Comparison of ENCODE assay signal across 12 cellular contexts in the genomic region with DNA sequence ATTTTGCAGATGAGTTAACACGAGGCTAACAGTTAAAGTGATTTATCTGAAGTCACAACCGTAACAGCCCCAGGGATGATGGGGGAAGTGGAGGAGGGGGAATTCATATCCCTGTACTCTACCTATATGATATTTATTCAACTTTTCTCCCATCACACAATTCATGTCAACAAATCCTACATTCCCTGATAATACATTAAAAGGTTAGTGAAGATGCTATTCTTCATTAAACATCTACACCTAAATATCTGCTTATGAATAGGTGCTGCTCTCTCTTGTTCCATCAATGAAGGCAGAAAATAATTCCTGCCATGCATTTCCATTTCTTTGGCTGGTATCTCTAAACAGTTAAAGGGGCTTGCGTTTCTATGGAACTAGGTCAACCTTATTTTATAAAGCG. TPM values are rescaled to one million over a fixed set of nuclear protein-coding genes. Genes with fewer than 3 reads are reported as not detected.
A peak's percentile ranks its signal among the peaks of the same experiment; 100 is the strongest.
DNase-seq lines count a peak whose midpoint lies in the region; ATAC-seq, FAIRE-seq and TF ChIP-seq lines count a peak whose summit lies in the region.
"Had no signal": no experiment of that assay in that cellular context is flagged by ENCODE, and none has a peak within 500 bp of the region (broad histone marks: within the 10 kb centered on the region; RNA-seq: fewer than 3 reads in every experiment).

No MANE protein-coding gene starts in this region.

- peaks cover 75% of the 10 kb centered on the region for H3K79me2 ChIP-seq in ACC112 (ENCODE audit: control insufficient read depth, insufficient read depth, low read length, unreplicated experiment)

- H3K4me1 ChIP-seq in ACC112 (ENCODE audit: control insufficient read depth, insufficient read depth, low read length, unreplicated experiment) = peaks cover 52% of the 10 kb centered on the region
- H3K4me1 ChIP-seq in Panc1 (ENCODE audit: control insufficient read depth, insufficient read depth, low read length) = peaks cover 51% of the 10 kb centered on the region
- peaks cover 0 to 2% of the 10 kb centered on the region in 2 donors for H3K4me1 ChIP-seq in esophagus (ENCODE audit: control insufficient read depth in 2 of 2, insufficient read depth in 2 of 2, low read length in 1 of 2)
- H3K4me1 ChIP-seq in small intestine (ENCODE audit: control insufficient read depth in 2 of 2, insufficient read depth in 1 of 2, low read depth in 1 of 2, low read length in 1 of 2) = peaks cover 0 to 9% of the 10 kb centered on the region in 2 donors
- H3K4me1 ChIP-seq: BE2C had no signal

- no peak for FAIRE-seq in small intestine (lab: Jason Lieb, UNC)
- FAIRE-seq: K562 had no signal

- no TSS peak for BruUV-seq in Panc1 (replicated peaks; lab: Mats Ljungman, UMichigan)

- 0 out of 2 replicates have a peak, but pooled peaks have one; percentile 8 for ATAC-seq in Panc1
- no peak for ATAC-seq in CD4-positive, alpha-beta T cell (ENCODE audit: poor library complexity)
- ATAC-seq: K562 had no signal

- H3K36me3 Mint-ChIP-seq in osteocyte (ENCODE audit: unreplicated experiment) = peaks cover 38% of the 10 kb centered on the region
- H3K36me3 Mint-ChIP-seq in CD4-positive, alpha-beta T cell (ENCODE audit: low read depth) = no peaks in the 10 kb centered on the region

- H3K27ac ChIP-seq in ACC112 (ENCODE audit: low read depth, low read length) (peak overlapping the region; percentile 99), Panc1 (ENCODE audit: low read length) (peak overlapping the region; percentile 66), esophagus (ENCODE audit: low read depth in 2 of 2, low read length in 1 of 2) (peak overlapping the region; percentile 81 to 85), small intestine (ENCODE audit: low read depth in 1 of 2, low read length in 1 of 2) (peak overlapping the region in 1 of 2 donors; percentile 53)
- H3K27ac ChIP-seq in CD4-positive, alpha-beta T cell (ENCODE audit: low read depth, low read length) = no peak overlapping the region
- H3K27ac ChIP-seq: parathyroid adenoma had no signal

- DNase-seq in Panc1 (ENCODE audit: low read depth, low spot score) (no peak), osteocyte (ENCODE audit: extremely low spot score, unreplicated experiment) (no peak), HEK293T (ENCODE audit: extremely low spot score) (no peak), SK-N-DZ (ENCODE audit: low spot score) (no peak), small intestine (no peak)
- no peak for DNase-seq in CD4-positive, alpha-beta T cell
- DNase-seq: BE2C had no signal

- POLR2A ChIA-PET in Panc1 (lab: Charles Lee) = no interaction called here
- POLR2A ChIA-PET in HEK293T (lab: Yijun Ruan, JAX) = no interaction called here
- POLR2A ChIA-PET in CD4-positive, alpha-beta T cell (lab: Charles Lee) = no interaction called here

- H3K27me3 ChIP-seq in ACC112 (ENCODE audit: insufficient read depth, low read length) = no peaks in the 10 kb centered on the region
- no peaks in the 10 kb centered on the region for H3K27me3 ChIP-seq in Panc1 (ENCODE audit: control insufficient read depth, insufficient read depth, low read length)
- no peaks in the 10 kb centered on the region for H3K27me3 ChIP-seq in esophagus (ENCODE audit: control insufficient read depth in 1 of 2, insufficient read depth in 2 of 2, low read length in 2 of 2)
- H3K27me3 ChIP-seq in CD4-positive, alpha-beta T cell (ENCODE audit: control insufficient read depth, insufficient read depth, low read length) = peaks cover 2% of the 10 kb centered on the region
- H3K27me3 ChIP-seq in small intestine (ENCODE audit: control insufficient read depth in 2 of 2, insufficient read depth in 2 of 2, low read length in 2 of 2) = no peaks in the 10 kb centered on the region
- H3K27me3 ChIP-seq: dorsolateral prefrontal cortex had no signal

- H3K27ac Mint-ChIP-seq in osteocyte (ENCODE audit: unreplicated experiment) = peak overlapping the region; percentile 97
- H3K27ac Mint-ChIP-seq in CD4-positive, alpha-beta T cell = no peak overlapping the region

- H3K4me3 Mint-ChIP-seq in osteocyte (ENCODE audit: unreplicated experiment) = peak overlapping the region; percentile 74
- H3K4me3 Mint-ChIP-seq in CD4-positive, alpha-beta T cell = no peak overlapping the region

- CTCF ChIA-PET in Panc1 (lab: Charles Lee) (no interaction called here), HEK293T (lab: Yijun Ruan, JAX) (no interaction called here)
- CTCF ChIA-PET in CD4-positive, alpha-beta T cell (lab: Charles Lee) = no interaction called here

- WGBS in esophagus, 2 donors = 32 to 53% methylated on average over 4 of the region's 4 CpGs
- 65 to 84% (median 80%) methylated on average over 4 of the region's 4 CpGs for WGBS in small intestine, 3 donors

- H3K4me3 ChIP-seq in ACC112 (ENCODE audit: low read depth, low read length) (peak overlapping the region; percentile 89), Panc1 (ENCODE audit: low read depth in 2 of 2, low read length in 2 of 2) (no peak overlapping the region), esophagus (ENCODE audit: low read depth in 1 of 2, low read length in 2 of 2) (peak overlapping the region in 1 of 2 donors; percentile 27), small intestine (ENCODE audit: low read depth in 1 of 2, low read length in 2 of 2) (no peak overlapping the region)
- H3K4me3 ChIP-seq: K562 had no signal

- H3K9me3 ChIP-seq in Panc1 (ENCODE audit: control insufficient read depth, insufficient read depth, low read depth, low read length) (no peaks in the 10 kb centered on the region), esophagus (ENCODE audit: control insufficient read depth in 2 of 2, insufficient read depth in 1 of 2, low read depth in 1 of 2, low read length in 1 of 2) (no peaks in the 10 kb centered on the region), small intestine (ENCODE audit: control insufficient read depth, low read depth) (no peaks in the 10 kb centered on the region)
- no peaks in the 10 kb centered on the region for H3K9me3 ChIP-seq in CD4-positive, alpha-beta T cell (ENCODE audit: control insufficient read depth, low read length)
- H3K9me3 ChIP-seq: BE2C had no signal

- in situ Hi-C loops in Panc1 (cut with HindIII; ENCODE audit: low pct_unique_long_range_greater_than_20kb, low sequenced_read_pairs) = no loop called here

- H3K36me3 ChIP-seq in ACC112 (ENCODE audit: insufficient read depth, low read length) = peaks cover 44% of the 10 kb centered on the region
- peaks cover 26% of the 10 kb centered on the region for H3K36me3 ChIP-seq in Panc1 (ENCODE audit: control insufficient read depth, insufficient read depth, low read length)
- H3K36me3 ChIP-seq in esophagus (ENCODE audit: control insufficient read depth in 2 of 2, insufficient read depth in 2 of 2, low read length in 1 of 2) = peaks cover 2 to 3% of the 10 kb centered on the region in 2 donors
- H3K36me3 ChIP-seq in small intestine (ENCODE audit: control insufficient read depth in 2 of 2, insufficient read depth in 2 of 2, low read length in 2 of 2) = peaks cover 0 to 5% of the 10 kb centered on the region in 2 donors
- H3K36me3 ChIP-seq: BE2C had no signal

- no peak overlapping the region for H2AFZ ChIP-seq in ACC112 (ENCODE audit: low read length, unreplicated experiment)
- H2AFZ ChIP-seq: parathyroid adenoma had no signal

- peaks cover 59% of the 10 kb centered on the region for H3K4me1 Mint-ChIP-seq in osteocyte (ENCODE audit: unreplicated experiment)
- peaks cover 19% of the 10 kb centered on the region for H3K4me1 Mint-ChIP-seq in CD4-positive, alpha-beta T cell (ENCODE audit: low read depth)

- H3K9me3 Mint-ChIP-seq in osteocyte (ENCODE audit: unreplicated experiment) = no peaks in the 10 kb centered on the region
- H3K9me3 Mint-ChIP-seq in CD4-positive, alpha-beta T cell = no peaks in the 10 kb centered on the region

- intact Hi-C loops in Panc1 (cut with micrococcal nuclease; ENCODE audit: unreplicated experiment) = no loop called here
- intact Hi-C loops in CD4-positive, alpha-beta T cell (cut with DNase I, micrococcal nuclease) = no loop called here

- H3K27me3 Mint-ChIP-seq in osteocyte (ENCODE audit: unreplicated experiment) = no peaks in the 10 kb centered on the region
- H3K27me3 Mint-ChIP-seq in CD4-positive, alpha-beta T cell = peaks cover 45% of the 10 kb centered on the region

- TF ChIP-seq CTCF in Panc1 (IDR thresholded peaks at IDR 0.05) = no peak
- no peak for TF ChIP-seq CTCF in osteocyte (IDR thresholded peaks at IDR 0.05)
- TF ChIP-seq CTCF in CD4-positive, alpha-beta T cell (IDR thresholded peaks at IDR 0.05) = no peak

TF ChIP-seq in HEK293T, 16 proteins besides CTCF, POLR2A, EP300 and RAD21:
- TF ChIP-seq ELF4 (IDR thresholded peaks at IDR 0.05) (no peak), NFRKB (IDR thresholded peaks at IDR 0.05) (no peak), BHLHE40 (IDR thresholded peaks at IDR 0.05; ENCODE audit: borderline replicate concordance) (no peak), FOXK2 (IDR thresholded peaks at IDR 0.05) (no peak), CTBP1 (IDR thresholded peaks at IDR 0.05; ENCODE audit: borderline replicate concordance) (no peak)
- TF ChIP-seq, protein P1, sequence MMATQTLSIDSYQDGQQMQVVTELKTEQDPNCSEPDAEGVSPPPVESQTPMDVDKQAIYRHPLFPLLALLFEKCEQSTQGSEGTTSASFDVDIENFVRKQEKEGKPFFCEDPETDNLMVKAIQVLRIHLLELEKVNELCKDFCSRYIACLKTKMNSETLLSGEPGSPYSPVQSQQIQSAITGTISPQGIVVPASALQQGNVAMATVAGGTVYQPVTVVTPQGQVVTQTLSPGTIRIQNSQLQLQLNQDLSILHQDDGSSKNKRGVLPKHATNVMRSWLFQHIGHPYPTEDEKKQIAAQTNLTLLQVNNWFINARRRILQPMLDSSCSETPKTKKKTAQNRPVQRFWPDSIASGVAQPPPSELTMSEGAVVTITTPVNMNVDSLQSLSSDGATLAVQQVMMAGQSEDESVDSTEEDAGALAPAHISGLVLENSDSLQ (IDR thresholded peaks at IDR 0.05) = no peak

RNA-seq across cellular contexts. Expression of a gene that starts 6.8 kb away (rescaled TPM):
- 155 TPM for total RNA-seq in Panc1 (2021; ENCODE audit: unreplicated experiment)
- 120 TPM for polyA plus RNA-seq in Panc1 (2012; ENCODE audit: insufficient read length)
- polyA plus RNA-seq in esophagus = 100 to 1,000 TPM; 399 to 433 TPM
- 302 and 334 TPM in 2 replicates for total RNA-seq in osteocyte
- polyA plus RNA-seq in SK-N-DZ (2014; cell fraction: cytosol; rRNA removed) = 28.5 and 40.9 TPM in 2 replicates
- 24.2 and 32.7 TPM in 2 replicates for polyA plus RNA-seq in SK-N-DZ (2014; cell fraction: nucleus; rRNA removed)
- 10 to 100 TPM; 35.9 to 37.4 TPM for total RNA-seq in CD4-positive, alpha-beta T cell
- 100 to 1,000 TPM in 1 of 3 donors, 10 to 100 TPM in 2; 61.3 to 183 (median 73.6) TPM for polyA plus RNA-seq in small intestine

RNA-seq across cellular contexts. Expression of a gene that starts 42.4 kb away (rescaled TPM):
- total RNA-seq in Panc1 (2021; ENCODE audit: unreplicated experiment) (0.85 TPM), osteocyte (0.48 TPM in 1 of 2 replicates, not detected in the other)
- polyA plus RNA-seq in Panc1 (2012; ENCODE audit: insufficient read length) = 0.58 TPM
- polyA plus RNA-seq in esophagus (1 to 10 TPM; 5.4 to 7.0 TPM), small intestine (1 to 10 TPM; 3.2 to 8.1 (median 6.4) TPM)
- polyA plus RNA-seq in SK-N-DZ (2014; cell fraction: cytosol; rRNA removed) = 0.05 TPM in 1 of 2 replicates, not detected in the other
- not detected in 2 replicates for polyA plus RNA-seq in SK-N-DZ (2014; cell fraction: nucleus; rRNA removed)
- total RNA-seq in CD4-positive, alpha-beta T cell = not detected
